ENCODE assay signal across 9 cellular contexts in the genomic region with DNA sequence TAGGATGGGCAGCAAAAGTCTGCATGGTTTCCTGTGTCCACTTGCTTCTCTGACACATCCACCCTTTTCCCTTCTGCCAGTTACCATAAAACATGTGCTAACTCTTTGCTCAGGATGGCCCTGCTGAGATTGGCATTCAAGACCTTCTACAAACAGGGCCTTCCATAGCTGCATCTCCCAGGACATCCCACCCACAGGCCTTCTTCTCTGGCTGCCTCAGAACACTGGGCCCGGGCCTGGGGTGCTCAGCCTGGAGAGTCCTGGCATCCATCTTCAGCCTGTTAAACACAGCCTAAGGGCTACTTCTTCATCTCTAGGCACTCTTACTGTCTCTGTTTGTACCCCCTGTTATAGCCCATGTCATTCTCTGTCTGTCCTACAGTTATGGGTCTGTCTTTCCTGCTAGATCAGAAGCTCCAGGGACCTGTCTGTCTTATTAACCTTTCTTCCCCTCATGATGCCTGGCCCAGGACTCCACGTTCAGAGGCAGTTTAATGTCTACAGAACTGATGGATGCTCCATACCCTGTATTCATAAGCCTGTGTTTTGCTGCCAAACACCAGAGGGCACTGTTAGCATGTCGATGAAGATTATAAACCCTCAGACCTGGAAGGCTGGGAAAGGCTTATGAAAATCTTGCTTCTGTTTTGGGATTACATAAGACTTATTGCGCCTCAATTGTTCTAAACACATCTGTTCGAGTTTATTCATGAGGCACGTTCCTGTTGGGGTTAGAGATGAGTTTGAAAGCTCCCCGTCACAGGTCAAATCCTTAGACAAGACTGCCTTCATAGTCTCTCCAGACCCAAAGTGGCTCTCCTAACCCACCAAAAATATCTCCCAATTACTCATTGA. TPM values are rescaled to one million over a fixed set of nuclear protein-coding genes. Genes with fewer than 3 reads are reported as not detected.
DNase-seq lines count a peak whose midpoint lies in the region; ATAC-seq, FAIRE-seq and TF ChIP-seq lines count a peak whose summit lies in the region.
"Had no signal": no experiment of that assay in that cellular context is flagged by ENCODE, and none has a peak within 500 bp of the region (broad histone marks: within the 10 kb centered on the region; RNA-seq: fewer than 3 reads in every experiment).

No MANE protein-coding gene starts in this region.

- H3K4me1 ChIP-seq in Loucy (ENCODE audit: insufficient read depth, low read length, poor library complexity, severe bottlenecking) (no peaks in the 10 kb centered on the region), endothelial cell of umbilical vein (ENCODE audit: control insufficient read depth, extremely low read depth, insufficient read depth, low read length) (peaks cover 25% of the 10 kb centered on the region), mesendoderm (ENCODE audit: control insufficient read depth, low read depth, low read length) (no peaks in the 10 kb centered on the region)

- H3K4me3 Mint-ChIP-seq in activated CD4-positive, alpha-beta T cell treated with anti-CD3 and anti-CD28 coated beads for 36 hours: no peak overlapping the region
- H3K4me3 Mint-ChIP-seq in T-cell (no peak overlapping the region), type B pancreatic cell (no peak overlapping the region)

- no peak overlapping the region for H2BK120ac ChIP-seq in mesendoderm (ENCODE audit: low read depth, low read length)

- peak; percentile 99 for FAIRE-seq in endothelial cell of umbilical vein (lab: Jason Lieb, UNC)
- FAIRE-seq: colon had no signal

- TF ChIP-seq CTCF in Loucy (conservative IDR thresholded peaks at IDR 0.05; ENCODE audit: low read length) (peak; percentile 91), endothelial cell of umbilical vein (IDR thresholded peaks at IDR 0.05; ENCODE audit: extremely low read depth in 1 of 2, insufficient read depth in 1 of 2, low read depth in 1 of 2, low read length in 2 of 2) (peak; percentile 70 to 79), type B pancreatic cell (conservative IDR thresholded peaks at IDR 0.05) (peak; percentile 88)

- no peak overlapping the region for H4K5ac ChIP-seq in mesendoderm (ENCODE audit: low read length)

- intact Hi-C loops in activated CD4-positive, alpha-beta T cell treated with anti-CD3 and anti-CD28 coated beads for 36 hours (cut with DNase I, micrococcal nuclease): loop anchor here (1.0 kb wide), 1 partner anchor 19 kb away; no protein-coding TSS in a partner anchor
- intact Hi-C loops in endothelial cell of umbilical vein (cut with micrococcal nuclease): loop anchor here (1.0 to 5.0 kb wide), 4 partner anchors 16 to 254 kb away; a partner anchor contains a TSS

- no peak overlapping the region for H3K56ac ChIP-seq in mesendoderm (ENCODE audit: low read length)

- dilution Hi-C loops in endothelial cell of umbilical vein (cut with MboI; ENCODE audit: extremely low pct_ligation_motif_present, low sequenced_read_pairs): no loop called here

- POLR2A ChIA-PET in activated CD4-positive, alpha-beta T cell treated with anti-CD3 and anti-CD28 coated beads for 36 hours (lab: Charles Lee): no interaction called here
- POLR2A ChIA-PET in T-cell (lab: Charles Lee) (interaction anchor here in 1 of 2 donors (0.6 kb wide), 1 partner anchor 13 kb away, joined by 3 read pairs; no protein-coding TSS in a partner anchor), endothelial cell of umbilical vein (lab: Charles Lee) (no interaction called here)

- peak; percentile 61 for DNase-seq in activated CD4-positive, alpha-beta T cell treated with anti-CD3 and anti-CD28 coated beads for 36 hours
- no peak for DNase-seq in activated CD4-positive, alpha-beta T cell treated with anti-CD3 and anti-CD28 coated beads for 1 hour
- DNase-seq in T-cell: peak in 5 of 34 experiments; percentile 18 to 24 (median 20)
- DNase-seq in endothelial cell of umbilical vein (ENCODE audit: low read depth, low spot score): peak; percentile 85
- peak; percentile 66 for DNase-seq in mesendoderm
- DNase-seq in type B pancreatic cell (ENCODE audit: extremely low spot score, unreplicated experiment): no peak

- no peaks in the 10 kb centered on the region for H3K4me1 Mint-ChIP-seq in activated CD4-positive, alpha-beta T cell treated with anti-CD3 and anti-CD28 coated beads for 36 hours
- H3K4me1 Mint-ChIP-seq in T-cell: peaks cover 0 to 9% (median 0%) of the 10 kb centered on the region in 3 donors
- H3K4me1 Mint-ChIP-seq in type B pancreatic cell (ENCODE audit: unreplicated experiment): peaks cover 20% of the 10 kb centered on the region

- H3K4me3 ChIP-seq in Loucy (ENCODE audit: low read length, poor library complexity, severe bottlenecking): no peak overlapping the region
- H3K4me3 ChIP-seq in endothelial cell of umbilical vein (replicated peaks in 1 of 3; ENCODE audit: insufficient read depth in 1 of 3, low read depth in 1 of 3, low read length in 3 of 3): no peak overlapping the region
- H3K4me3 ChIP-seq in mesendoderm (ENCODE audit: low read length): no peak overlapping the region

- H3K9me3 ChIP-seq in Loucy (ENCODE audit: insufficient read depth, low read depth, low read length): no peaks in the 10 kb centered on the region
- no peaks in the 10 kb centered on the region for H3K9me3 ChIP-seq in endothelial cell of umbilical vein (replicated peaks; ENCODE audit: control insufficient read depth, insufficient read depth, low read length)

- H3K18ac ChIP-seq in mesendoderm (ENCODE audit: low read length): no peak overlapping the region

- no peaks in the 10 kb centered on the region for H3K79me1 ChIP-seq in mesendoderm (ENCODE audit: low read length)

- no peaks in the 10 kb centered on the region for H3K9me2 ChIP-seq in Loucy (replicated peaks; ENCODE audit: low read depth, low read length)

- ATAC-seq in activated CD4-positive, alpha-beta T cell treated with anti-CD3 and anti-CD28 coated beads for 36 hours: peak; percentile 90
- ATAC-seq in T-cell (replicated peaks in 1 of 4): peak; percentile 61 to 67 (median 64)
- ATAC-seq in GM21529 (IDR thresholded peaks at IDR 0.05; ENCODE audit: unreplicated experiment): no peak

- H3K9ac ChIP-seq in Loucy (ENCODE audit: low read depth, low read length, poor library complexity, severe bottlenecking): no peak overlapping the region
- H3K9ac ChIP-seq in endothelial cell of umbilical vein (replicated peaks; ENCODE audit: extremely low read depth, insufficient read depth, low read length): peak overlapping the region; percentile 64
- H3K9ac ChIP-seq in mesendoderm (ENCODE audit: low read length): no peak overlapping the region

- H3K4me2 ChIP-seq in Loucy (ENCODE audit: low read depth, low read length, poor library complexity, severe bottlenecking) (no peak overlapping the region), endothelial cell of umbilical vein (ENCODE audit: insufficient read depth, low read length) (no peak overlapping the region), mesendoderm (ENCODE audit: low read length) (no peak overlapping the region)

- CTCF ChIA-PET in activated CD4-positive, alpha-beta T cell treated with anti-CD3 and anti-CD28 coated beads for 36 hours (lab: Charles Lee): interaction anchor here (0.7 to 8.8 kb wide), 8 partner anchors 13 to 209 kb away, joined by 3 to 97 read pairs (median 4); a partner anchor contains a TSS
- CTCF ChIA-PET in T-cell (lab: Charles Lee) (interaction anchor here (1.0 to 2.2 kb wide), 3 partner anchors 16 to 20 kb away, joined by 5 to 8 read pairs (median 5); no protein-coding TSS in a partner anchor), endothelial cell of umbilical vein (lab: Charles Lee) (interaction anchor here (0.5 to 10.2 kb wide), 13 partner anchors 10 to 208 kb away, joined by 3 to 243 read pairs (median 4); a partner anchor contains a TSS)

- BruUV-seq in endothelial cell of umbilical vein (replicated peaks; lab: Mats Ljungman, UMichigan): no TSS peak

- no peak overlapping the region for H3K4ac ChIP-seq in mesendoderm (ENCODE audit: low read depth, low read length)

- WGBS in mesendoderm (ENCODE audit: extremely low coverage, insufficient coverage, low lambda C conversion rate): no CpG with 5 or more reads among the region's 7 CpGs

- H4K20me1 ChIP-seq in Loucy (ENCODE audit: insufficient read depth, low read length, poor library complexity, severe bottlenecking): no peaks in the 10 kb centered on the region
- no peaks in the 10 kb centered on the region for H4K20me1 ChIP-seq in endothelial cell of umbilical vein (replicated peaks; ENCODE audit: control insufficient read depth, extremely low read depth, insufficient read depth, low read length)

- H3K27me3 ChIP-seq in Loucy (ENCODE audit: insufficient read depth, low read length, poor library complexity, severe bottlenecking) (no peaks in the 10 kb centered on the region), endothelial cell of umbilical vein (ENCODE audit: control insufficient read depth in 2 of 2, insufficient read depth in 2 of 2, low read length in 2 of 2) (no peaks in the 10 kb centered on the region), mesendoderm (ENCODE audit: insufficient read depth, low read length, poor library complexity) (no peaks in the 10 kb centered on the region)

- 0 out of 2 replicates have a peak overlapping the region, but pooled peaks have one; percentile 53 for H2AFZ ChIP-seq in Loucy (ENCODE audit: low read length)
- H2AFZ ChIP-seq in endothelial cell of umbilical vein (ENCODE audit: low read depth, low read length): no peak overlapping the region

- H2AK5ac ChIP-seq in mesendoderm (ENCODE audit: low read length): no peak overlapping the region

- H3K27ac Mint-ChIP-seq in activated CD4-positive, alpha-beta T cell treated with anti-CD3 and anti-CD28 coated beads for 36 hours: no peak overlapping the region
- H3K27ac Mint-ChIP-seq in T-cell (no peak overlapping the region), type B pancreatic cell (peak overlapping the region; percentile 71)

- H3F3A ChIP-seq in Loucy (ENCODE audit: low read depth): no peaks in the 10 kb centered on the region

- H4K8ac ChIP-seq in mesendoderm (ENCODE audit: low read depth, low read length): no peak overlapping the region

- H3K27ac ChIP-seq in endothelial cell of umbilical vein (ENCODE audit: insufficient read depth, low read depth, low read length): peak overlapping the region; percentile 96
- H3K27ac ChIP-seq in mesendoderm (ENCODE audit: low read depth, low read length): no peak overlapping the region

- H2BK5ac ChIP-seq in mesendoderm (ENCODE audit: low read length): no peak overlapping the region

- no peaks in the 10 kb centered on the region for H3K36me3 ChIP-seq in Loucy (ENCODE audit: insufficient read depth, low read length)
- no peaks in the 10 kb centered on the region for H3K36me3 ChIP-seq in endothelial cell of umbilical vein (ENCODE audit: control insufficient read depth in 2 of 2, extremely low read depth in 1 of 2, insufficient read depth in 2 of 2, low read length in 2 of 2)
- no peaks in the 10 kb centered on the region for H3K36me3 ChIP-seq in mesendoderm (ENCODE audit: control insufficient read depth, insufficient read depth, low read length)

- H2BK15ac ChIP-seq in mesendoderm (replicated peaks; ENCODE audit: low read depth): no peak overlapping the region

- H3K27me3 Mint-ChIP-seq in activated CD4-positive, alpha-beta T cell treated with anti-CD3 and anti-CD28 coated beads for 36 hours: no peaks in the 10 kb centered on the region
- H3K27me3 Mint-ChIP-seq in T-cell (no peaks in the 10 kb centered on the region), type B pancreatic cell (peaks cover 3% of the 10 kb centered on the region)

- no peaks in the 10 kb centered on the region for H3K9me1 ChIP-seq in endothelial cell of umbilical vein (replicated peaks; ENCODE audit: control insufficient read depth, extremely low read depth, insufficient read depth, low read length)

- H3K36me3 Mint-ChIP-seq in activated CD4-positive, alpha-beta T cell treated with anti-CD3 and anti-CD28 coated beads for 36 hours (ENCODE audit: low read depth): no peaks in the 10 kb centered on the region
- no peaks in the 10 kb centered on the region for H3K36me3 Mint-ChIP-seq in T-cell
- H3K36me3 Mint-ChIP-seq in type B pancreatic cell: no peaks in the 10 kb centered on the region

- no peaks in the 10 kb centered on the region for H3K9me3 Mint-ChIP-seq in activated CD4-positive, alpha-beta T cell treated with anti-CD3 and anti-CD28 coated beads for 36 hours (ENCODE audit: low read depth)
- H3K9me3 Mint-ChIP-seq in T-cell: no peaks in the 10 kb centered on the region
- H3K9me3 Mint-ChIP-seq in type B pancreatic cell: no peaks in the 10 kb centered on the region

- no peaks in the 10 kb centered on the region for H3K79me2 ChIP-seq in Loucy (ENCODE audit: insufficient read depth, low read length)
- H3K79me2 ChIP-seq in endothelial cell of umbilical vein (ENCODE audit: control insufficient read depth, insufficient read depth, low read length): no peaks in the 10 kb centered on the region
- no peaks in the 10 kb centered on the region for H3K79me2 ChIP-seq in mesendoderm (ENCODE audit: control insufficient read depth, insufficient read depth, low read length)

- TF ChIP-seq POLR2A in endothelial cell of umbilical vein (IDR thresholded peaks at IDR 0.05; ENCODE audit: low read depth, low read length): no peak

- no peak overlapping the region for H3K23ac ChIP-seq in mesendoderm (ENCODE audit: low read length)

RNA-seq across cellular contexts. Expression of a gene that starts 16.5 kb away (rescaled TPM):
- total RNA-seq in activated CD4-positive, alpha-beta T cell treated with anti-CD3 and anti-CD28 coated beads for 36 hours: not detected
- total RNA-seq in T-cell (1 to 10 TPM in 4 of 5 donors, under 1 TPM in 1; 0.75 to 1.9 (median 1.4) TPM), endothelial cell of umbilical vein (22.6 and 24.6 TPM in 2 replicates), type B pancreatic cell (ENCODE audit: low replicate concordance) (0.45 and 0.77 TPM in 2 replicates)
- polyA plus RNA-seq in endothelial cell of umbilical vein: 27.9 and 34.0 TPM in 2 replicates
- polyA plus RNA-seq in endothelial cell of umbilical vein (2011; cell fraction: cytosol; rRNA removed): 16.3 TPM in 2 replicates
- polyA plus RNA-seq in endothelial cell of umbilical vein (2011; cell fraction: nucleus; rRNA removed): 21.3 and 22.0 TPM in 2 replicates
- polyA plus RNA-seq in endothelial cell of umbilical vein (2012): 3.1 and 6.5 TPM in 2 replicates
- polyA minus RNA-seq in endothelial cell of umbilical vein: 16.8 and 22.5 TPM in 2 replicates
- polyA minus RNA-seq in endothelial cell of umbilical vein (2011; cell fraction: cytosol; rRNA and poly(A)+ RNA removed): 1.3 TPM
- polyA minus RNA-seq in endothelial cell of umbilical vein (2011; cell fraction: nucleus; rRNA and poly(A)+ RNA removed): 9.9 and 11.0 TPM in 2 replicates
- polyA plus RNA-seq in mesendoderm (2013, experiment 1 of 2): 0.56 TPM
- polyA plus RNA-seq in mesendoderm (2013, experiment 2 of 2): 0.62 TPM

RNA-seq across cellular contexts. Expression of a gene that starts 17.9 kb away (rescaled TPM):
- 10 to 100 TPM; 13.9 to 14.1 TPM for total RNA-seq in activated CD4-positive, alpha-beta T cell treated with anti-CD3 and anti-CD28 coated beads for 36 hours
- total RNA-seq in T-cell: 10 to 100 TPM; 12.2 to 17.0 (median 15.7) TPM
- 6.5 and 7.8 TPM in 2 replicates for total RNA-seq in endothelial cell of umbilical vein
- polyA plus RNA-seq in endothelial cell of umbilical vein: 3.0 and 4.6 TPM in 2 replicates
- polyA plus RNA-seq in endothelial cell of umbilical vein (2011; cell fraction: cytosol; rRNA removed): 3.7 and 5.1 TPM in 2 replicates
- 17.9 and 23.4 TPM in 2 replicates for polyA plus RNA-seq in endothelial cell of umbilical vein (2011; cell fraction: nucleus; rRNA removed)
- polyA plus RNA-seq in endothelial cell of umbilical vein (2012): 3.1 and 5.5 TPM in 2 replicates
- polyA minus RNA-seq in endothelial cell of umbilical vein: 6.5 and 9.9 TPM in 2 replicates
- 2.0 TPM for polyA minus RNA-seq in endothelial cell of umbilical vein (2011; cell fraction: cytosol; rRNA and poly(A)+ RNA removed)
- polyA minus RNA-seq in endothelial cell of umbilical vein (2011; cell fraction: nucleus; rRNA and poly(A)+ RNA removed): 7.5 and 10.9 TPM in 2 replicates
- polyA plus RNA-seq in mesendoderm (2013, experiment 1 of 2): 4.9 TPM
- 4.9 TPM for polyA plus RNA-seq in mesendoderm (2013, experiment 2 of 2)
- 3.9 and 8.2 TPM in 2 replicates for total RNA-seq in type B pancreatic cell (ENCODE audit: low replicate concordance)

RNA-seq across cellular contexts. Expression of a gene that starts 18.6 kb away (rescaled TPM):
- 10 to 100 TPM; 80.6 to 94.1 TPM for total RNA-seq in activated CD4-positive, alpha-beta T cell treated with anti-CD3 and anti-CD28 coated beads for 36 hours
- 100 to 1,000 TPM in 3 of 5 donors, 10 to 100 TPM in 2; 94.3 to 108 (median 103) TPM for total RNA-seq in T-cell
- 90.4 and 91.0 TPM in 2 replicates for total RNA-seq in endothelial cell of umbilical vein
- polyA plus RNA-seq in endothelial cell of umbilical vein: 82.5 and 89.6 TPM in 2 replicates
- polyA plus RNA-seq in endothelial cell of umbilical vein (2011; cell fraction: cytosol; rRNA removed): 69.5 and 71.5 TPM in 2 replicates
- 281 and 285 TPM in 2 replicates for polyA plus RNA-seq in endothelial cell of umbilical vein (2011; cell fraction: nucleus; rRNA removed)
- 58.9 and 70.7 TPM in 2 replicates for polyA plus RNA-seq in endothelial cell of umbilical vein (2012)
- polyA minus RNA-seq in endothelial cell of umbilical vein: 98.9 and 112 TPM in 2 replicates
- polyA minus RNA-seq in endothelial cell of umbilical vein (2011; cell fraction: cytosol; rRNA and poly(A)+ RNA removed): 46.2 TPM
- 59.7 and 75.2 TPM in 2 replicates for polyA minus RNA-seq in endothelial cell of umbilical vein (2011; cell fraction: nucleus; rRNA and poly(A)+ RNA removed)
- polyA plus RNA-seq in mesendoderm (2013, experiment 1 of 2): 39.0 TPM
- 38.6 TPM for polyA plus RNA-seq in mesendoderm (2013, experiment 2 of 2)
- total RNA-seq in type B pancreatic cell (ENCODE audit: low replicate concordance): 80.9 and 106 TPM in 2 replicates

RNA-seq across cellular contexts. Expression of a gene that starts 25.5 kb away (rescaled TPM):
- total RNA-seq in activated CD4-positive, alpha-beta T cell treated with anti-CD3 and anti-CD28 coated beads for 36 hours: 1 to 10 TPM; 2.7 to 4.2 TPM
- total RNA-seq in T-cell (1 to 10 TPM; 2.8 to 8.8 (median 4.5) TPM), endothelial cell of umbilical vein (not detected in 2 replicates), type B pancreatic cell (ENCODE audit: low replicate concordance) (6.6 and 16.6 TPM in 2 replicates)
- polyA plus RNA-seq in endothelial cell of umbilical vein: 0.12 TPM in 1 of 2 replicates, not detected in the other
- polyA plus RNA-seq in endothelial cell of umbilical vein (2011; cell fraction: cytosol; rRNA removed): 0.18 TPM in 2 replicates
- polyA plus RNA-seq in endothelial cell of umbilical vein (2011; cell fraction: nucleus; rRNA removed): not detected in 2 replicates
- polyA plus RNA-seq in endothelial cell of umbilical vein (2012): not detected in 2 replicates
- polyA minus RNA-seq in endothelial cell of umbilical vein: not detected in 2 replicates
- polyA minus RNA-seq in endothelial cell of umbilical vein (2011; cell fraction: cytosol; rRNA and poly(A)+ RNA removed): 3.5 TPM
- polyA minus RNA-seq in endothelial cell of umbilical vein (2011; cell fraction: nucleus; rRNA and poly(A)+ RNA removed): not detected in 2 replicates
- 6.0 TPM for polyA plus RNA-seq in mesendoderm (2013, experiment 1 of 2)
- polyA plus RNA-seq in mesendoderm (2013, experiment 2 of 2): 6.5 TPM

RNA-seq across cellular contexts. Expression of a gene that starts 27.0 kb away (rescaled TPM):
- total RNA-seq in activated CD4-positive, alpha-beta T cell treated with anti-CD3 and anti-CD28 coated beads for 36 hours: 10 to 100 TPM; 61.4 to 68.9 TPM
- total RNA-seq in T-cell (100 to 1,000 TPM; 152 to 171 (median 157) TPM), endothelial cell of umbilical vein (153 and 156 TPM in 2 replicates), type B pancreatic cell (ENCODE audit: low replicate concordance) (105 and 149 TPM in 2 replicates)
- 178 and 196 TPM in 2 replicates for polyA plus RNA-seq in endothelial cell of umbilical vein
- polyA plus RNA-seq in endothelial cell of umbilical vein (2011; cell fraction: cytosol; rRNA removed): 62.7 and 82.4 TPM in 2 replicates
- polyA plus RNA-seq in endothelial cell of umbilical vein (2011; cell fraction: nucleus; rRNA removed): 1,069 and 1,072 TPM in 2 replicates
- 71.1 and 91.6 TPM in 2 replicates for polyA plus RNA-seq in endothelial cell of umbilical vein (2012)
- 199 and 229 TPM in 2 replicates for polyA minus RNA-seq in endothelial cell of umbilical vein
- 8.1 TPM for polyA minus RNA-seq in endothelial cell of umbilical vein (2011; cell fraction: cytosol; rRNA and poly(A)+ RNA removed)
- polyA minus RNA-seq in endothelial cell of umbilical vein (2011; cell fraction: nucleus; rRNA and poly(A)+ RNA removed): 243 and 248 TPM in 2 replicates
- 28.4 TPM for polyA plus RNA-seq in mesendoderm (2013, experiment 1 of 2)
- 29.0 TPM for polyA plus RNA-seq in mesendoderm (2013, experiment 2 of 2)

Comparison
In these comparisons a context has a peak if more than half of its experiments do, and no peak if none do; other contexts are left out.
1. DNase-seq: peak in activated CD4-positive, alpha-beta T cell treated with anti-CD3 and anti-CD28 coated beads for 36 hours (single experiment), endothelial cell of umbilical vein (single experiment) and mesendoderm (single experiment); none in activated CD4-positive, alpha-beta T cell treated with anti-CD3 and anti-CD28 coated beads for 1 hour (single experiment) and type B pancreatic cell (single experiment).
2. Peak in every context shown above with its lines, with median percentiles within 50 percentile points of each other: CTCF ChIP-seq.